Comparison of ENCODE assay signal across 7 cellular contexts in the genomic region with DNA sequence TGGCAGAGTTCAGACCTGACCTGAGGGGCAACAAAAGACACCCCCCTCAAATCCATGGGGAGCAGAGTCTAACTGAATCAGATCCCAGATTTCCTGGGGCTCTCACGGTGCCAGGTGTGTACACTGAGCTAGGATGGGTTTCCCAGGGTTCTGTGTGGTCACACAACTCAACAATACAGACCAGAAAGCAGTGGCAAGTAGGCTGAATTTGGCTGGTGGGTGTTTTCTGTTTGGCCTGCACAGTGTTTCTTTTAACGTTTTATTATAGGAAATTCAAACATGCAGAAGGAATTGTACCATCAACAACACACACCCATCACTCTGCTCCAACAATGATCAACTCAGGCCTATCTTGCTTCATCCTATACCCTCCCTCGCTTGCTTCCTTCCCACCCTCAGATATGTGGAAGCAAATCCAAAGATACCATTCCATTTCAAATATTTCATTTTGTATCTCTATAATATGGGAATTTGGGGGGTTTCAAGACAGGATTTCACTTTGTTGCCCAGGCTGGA. TPM values are rescaled to one million over a fixed set of nuclear protein-coding genes. Genes with fewer than 3 reads are reported as not detected.
DNase-seq lines count a peak whose midpoint lies in the region; ATAC-seq and TF ChIP-seq lines count a peak whose summit lies in the region.
"Not testable (repeated sequence)": the region's sequence is repeated elsewhere in the genome, so short reads cannot be mapped to it uniquely, and the experiment has no call there.

No MANE protein-coding gene starts in this region.

- peaks cover 0 to 33% (median 0%) of the 10 kb centered on the region in 11 experiments; a peak in 7 of 22 replicates for H4K20me1 ChIP-seq in BLaER1 treated with 17β-estradiol and CSF1 and Interleukin-3, amounts not matched to agents 10 nM and 100 nM
- H4K20me1 ChIP-seq in Karpas-422 (ENCODE audit: insufficient read depth, low read depth, low read length) = not testable (repeated sequence)

- H3K27ac ChIP-seq in BLaER1 treated with 17β-estradiol and CSF1 and Interleukin-3, amounts not matched to agents 10 nM and 100 nM = peak overlapping the region in 9 of 11 experiments; percentile 8 to 70 (median 45); a peak in 13 of 22 replicates
- H3K27ac ChIP-seq in Karpas-422 (ENCODE audit: low read length) = not testable (repeated sequence)

- not testable (repeated sequence) for H3K79me2 ChIP-seq in Karpas-422 (ENCODE audit: low read length)

- intact Hi-C loops in activated CD4-positive, alpha-beta T cell treated with anti-CD3 and anti-CD28 coated beads, Interleukin-2, amount 10 ng/mL, durations not matched to agents 24 days and 14 days (cut with micrococcal nuclease); natural killer cell (cut with micrococcal nuclease): not testable (repeated sequence)

- not testable (repeated sequence) for TF ChIP-seq CTCF in natural killer cell (IDR thresholded peaks at IDR 0.05)

- H3K4me2 ChIP-seq in BLaER1 treated with 17β-estradiol and CSF1 and Interleukin-3, amounts not matched to agents 10 nM and 100 nM = peak overlapping the region; percentile 53 to 98 (median 90); a peak in 21 of 22 replicates
- peak overlapping the region; percentile 32 for H3K4me2 ChIP-seq in Karpas-422 (ENCODE audit: low read depth, low read length, poor library complexity, severe bottlenecking)

- not testable (repeated sequence) for ATAC-seq in activated naive CD8-positive, alpha-beta T cell treated with anti-CD3 and anti-CD28 coated beads, Interleukin-2, amount 50 U/mL, for 24 hours; effector memory CD8-positive, alpha-beta T cell (replicated peaks); natural killer cell; stimulated activated naive B cell treated with anti-CD40 and anti-IgM and Interleukin-4, amounts not matched to agents 10 μg/mL and 1 μg/mL and 100 μg/mL, for 72 hours (replicated peaks)

- H3K36me3 ChIP-seq in BLaER1 treated with 17β-estradiol and CSF1 and Interleukin-3, amounts not matched to agents 10 nM and 100 nM = peaks cover 22 to 39% (median 25%) of the 10 kb centered on the region in 11 experiments
- H3K36me3 ChIP-seq in Karpas-422 (ENCODE audit: insufficient read depth, low read length) = not testable (repeated sequence)

- H3K4me1 ChIP-seq in BLaER1 treated with 17β-estradiol and CSF1 and Interleukin-3, amounts not matched to agents 10 nM and 100 nM = peaks cover 39 to 65% (median 49%) of the 10 kb centered on the region in 10 experiments
- peaks cover 10% of the 10 kb centered on the region for H3K4me1 ChIP-seq in Karpas-422 (ENCODE audit: low read length)

- peaks cover 31% of the 10 kb centered on the region for H3K4me1 Mint-ChIP-seq in activated CD4-positive, alpha-beta T cell treated with anti-CD3 and anti-CD28 coated beads, Interleukin-2, amount 10 ng/mL, durations not matched to agents 24 days and 14 days
- peaks cover 29% of the 10 kb centered on the region for H3K4me1 Mint-ChIP-seq in activated naive CD8-positive, alpha-beta T cell treated with anti-CD3 and anti-CD28 coated beads, Interleukin-2, amount 50 U/mL, for 24 hours
- peaks cover 15 to 17% of the 10 kb centered on the region in 2 donors for H3K4me1 Mint-ChIP-seq in effector memory CD8-positive, alpha-beta T cell (ENCODE audit: low read depth in 2 of 2)
- H3K4me1 Mint-ChIP-seq in natural killer cell = peaks cover 33 to 47% of the 10 kb centered on the region in 2 donors
- peaks cover 35 to 50% of the 10 kb centered on the region in 2 donors for H3K4me1 Mint-ChIP-seq in stimulated activated naive B cell treated with anti-CD40 and anti-IgM and Interleukin-4, amounts not matched to agents 10 μg/mL and 1 μg/mL and 100 μg/mL, for 72 hours

- H3K27ac Mint-ChIP-seq in activated CD4-positive, alpha-beta T cell treated with anti-CD3 and anti-CD28 coated beads, Interleukin-2, amount 10 ng/mL, durations not matched to agents 24 days and 14 days = peak overlapping the region; percentile 56
- H3K27ac Mint-ChIP-seq in activated naive CD8-positive, alpha-beta T cell treated with anti-CD3 and anti-CD28 coated beads, Interleukin-2, amount 50 U/mL, for 24 hours = peak overlapping the region; percentile 65
- peak overlapping the region; percentile 23 to 49 for H3K27ac Mint-ChIP-seq in effector memory CD8-positive, alpha-beta T cell
- peak overlapping the region; percentile 48 to 65 for H3K27ac Mint-ChIP-seq in natural killer cell
- H3K27ac Mint-ChIP-seq in stimulated activated naive B cell treated with anti-CD40 and anti-IgM and Interleukin-4, amounts not matched to agents 10 μg/mL and 1 μg/mL and 100 μg/mL, for 72 hours = peak overlapping the region; percentile 80

- peak overlapping the region in 6 of 11 experiments; percentile 5 to 62 (median 48); a peak in 4 of 22 replicates for H3K9ac ChIP-seq in BLaER1 treated with 17β-estradiol and CSF1 and Interleukin-3, amounts not matched to agents 10 nM and 100 nM
- 0 out of 2 replicates have a peak overlapping the region, but pooled peaks have one; percentile 15 for H3K9ac ChIP-seq in Karpas-422 (ENCODE audit: low read length)

- not testable (repeated sequence) for H3K4me3 Mint-ChIP-seq in activated CD4-positive, alpha-beta T cell treated with anti-CD3 and anti-CD28 coated beads, Interleukin-2, amount 10 ng/mL, durations not matched to agents 24 days and 14 days; activated naive CD8-positive, alpha-beta T cell treated with anti-CD3 and anti-CD28 coated beads, Interleukin-2, amount 50 U/mL, for 24 hours; effector memory CD8-positive, alpha-beta T cell; natural killer cell; stimulated activated naive B cell treated with anti-CD40 and anti-IgM and Interleukin-4, amounts not matched to agents 10 μg/mL and 1 μg/mL and 100 μg/mL, for 72 hours

- H3K36me3 Mint-ChIP-seq in activated CD4-positive, alpha-beta T cell treated with anti-CD3 and anti-CD28 coated beads, Interleukin-2, amount 10 ng/mL, durations not matched to agents 24 days and 14 days (ENCODE audit: low read depth) = peaks cover 29% of the 10 kb centered on the region
- not testable (repeated sequence) for H3K36me3 Mint-ChIP-seq in activated naive CD8-positive, alpha-beta T cell treated with anti-CD3 and anti-CD28 coated beads, Interleukin-2, amount 50 U/mL, for 24 hours (ENCODE audit: low read depth); effector memory CD8-positive, alpha-beta T cell (ENCODE audit: insufficient read depth); natural killer cell
- H3K36me3 Mint-ChIP-seq in stimulated activated naive B cell treated with anti-CD40 and anti-IgM and Interleukin-4, amounts not matched to agents 10 μg/mL and 1 μg/mL and 100 μg/mL, for 72 hours = peaks cover 33 to 43% of the 10 kb centered on the region in 2 donors

- not testable (repeated sequence) for H3K4me3 ChIP-seq in BLaER1 treated with 17β-estradiol and CSF1 and Interleukin-3, amounts not matched to agents 10 nM and 100 nM; Karpas-422 (ENCODE audit: low read length)

- peak overlapping the region; percentile 64; the same call in 1 of the 2 replicates for H2AFZ ChIP-seq in Karpas-422 (ENCODE audit: low read length)

- not testable (repeated sequence) for H3K9me2 ChIP-seq in Karpas-422 (replicated peaks; ENCODE audit: insufficient read depth, low read length)

- not testable (repeated sequence) for H3K9me3 Mint-ChIP-seq in activated CD4-positive, alpha-beta T cell treated with anti-CD3 and anti-CD28 coated beads, Interleukin-2, amount 10 ng/mL, durations not matched to agents 24 days and 14 days; activated naive CD8-positive, alpha-beta T cell treated with anti-CD3 and anti-CD28 coated beads, Interleukin-2, amount 50 U/mL, for 24 hours; effector memory CD8-positive, alpha-beta T cell; natural killer cell; stimulated activated naive B cell treated with anti-CD40 and anti-IgM and Interleukin-4, amounts not matched to agents 10 μg/mL and 1 μg/mL and 100 μg/mL, for 72 hours

- H3K27me3 Mint-ChIP-seq in activated CD4-positive, alpha-beta T cell treated with anti-CD3 and anti-CD28 coated beads, Interleukin-2, amount 10 ng/mL, durations not matched to agents 24 days and 14 days; activated naive CD8-positive, alpha-beta T cell treated with anti-CD3 and anti-CD28 coated beads, Interleukin-2, amount 50 U/mL, for 24 hours; effector memory CD8-positive, alpha-beta T cell; natural killer cell (ENCODE audit: low read depth in 2 of 2); stimulated activated naive B cell treated with anti-CD40 and anti-IgM and Interleukin-4, amounts not matched to agents 10 μg/mL and 1 μg/mL and 100 μg/mL, for 72 hours: not testable (repeated sequence)

- not testable (repeated sequence) for H3K27me3 ChIP-seq in BLaER1 treated with 17β-estradiol and CSF1 and Interleukin-3, amounts not matched to agents 10 nM and 100 nM; Karpas-422 (ENCODE audit: low read length)

- not testable (repeated sequence) for H3K9me3 ChIP-seq in BLaER1 treated with 17β-estradiol and CSF1 and Interleukin-3, amounts not matched to agents 10 nM and 100 nM (replicated peaks in 1 of 11); Karpas-422 (ENCODE audit: low read length)

- DNase-seq in Karpas-422; activated CD4-positive, alpha-beta T cell treated with anti-CD3 and anti-CD28 coated beads, Interleukin-2, amount 10 ng/mL, durations not matched to agents 24 days and 14 days; activated naive CD8-positive, alpha-beta T cell treated with anti-CD3 and anti-CD28 coated beads, Interleukin-2, amount 50 U/mL, for 24 hours; effector memory CD8-positive, alpha-beta T cell; natural killer cell; stimulated activated naive B cell treated with anti-CD40 and anti-IgM and Interleukin-4, amounts not matched to agents 10 μg/mL and 1 μg/mL and 100 μg/mL, for 72 hours: not testable (repeated sequence)

RNA-seq across cellular contexts. Expression of a gene that starts 5.1 kb away (rescaled TPM):
- 3.6 and 5.4 TPM in 2 replicates for total RNA-seq in Karpas-422 (2014; rRNA removed; shearing (Covaris generic); ENCODE audit: low replicate concordance)
- total RNA-seq in activated CD4-positive, alpha-beta T cell treated with anti-CD3 and anti-CD28 coated beads, Interleukin-2, amount 10 ng/mL, durations not matched to agents 24 days and 14 days = 46.4 and 51.6 TPM in 2 replicates
- 100 to 1,000 TPM in 2 of 3 donors, 10 to 100 TPM in 1; 83.4 to 142 (median 102) TPM for total RNA-seq in natural killer cell
